ENCODE assay signal across 7 cellular contexts in genomic region chr6:83430606-83431544, GRCh38. TPM values are rescaled to one million over a fixed set of nuclear protein-coding genes. Genes with fewer than 3 reads are reported as not detected.
DNase-seq lines count a peak whose midpoint lies in the region; ATAC-seq and TF ChIP-seq lines count a peak whose summit lies in the region.

Gene ME1 (minus strand): TSS chr6:83431051. CDS start chr6:83430954, 97 bp downstream.

- H3K4me3 ChIP-seq in mesodermal cell (ENCODE audit: extremely low read depth, insufficient read depth, low read length, poor library complexity, severe bottlenecking): peak within 1 kb of the TSS; percentile 69

- peaks cover 4% of the 10 kb centered on the region for H3K36me3 ChIP-seq in mesodermal cell (ENCODE audit: control insufficient read depth, insufficient read depth, low read length)

- peaks cover 6% of the 10 kb centered on the region for H3K4me1 ChIP-seq in mesodermal cell (ENCODE audit: control insufficient read depth, insufficient read depth, low read length, poor library complexity, severe bottlenecking)

- peak within 1 kb of the TSS; percentile 32 for H3K4me3 Mint-ChIP-seq in activated CD8-positive, alpha-beta T cell treated with anti-CD3 and anti-CD28 coated beads for 36 hours
- no peak within 1 kb of the TSS for H3K4me3 Mint-ChIP-seq in stimulated activated memory B cell treated with anti-CD40 and anti-IgM and Interleukin-4, amounts not matched to agents 10 μg/mL and 1 μg/mL and 100 μg/mL, for 72 hours

- H3K27ac ChIP-seq in epithelial cell of prostate (peak within 1 kb of the TSS; percentile 74), mesodermal cell (ENCODE audit: low read depth, low read length, severe bottlenecking) (peak within 1 kb of the TSS; percentile 63)

- no peaks in the 10 kb centered on the region for H3K4me1 Mint-ChIP-seq in activated CD8-positive, alpha-beta T cell treated with anti-CD3 and anti-CD28 coated beads for 36 hours (ENCODE audit: low read depth)
- H3K4me1 Mint-ChIP-seq in stimulated activated memory B cell treated with anti-CD40 and anti-IgM and Interleukin-4, amounts not matched to agents 10 μg/mL and 1 μg/mL and 100 μg/mL, for 72 hours: no peaks in the 10 kb centered on the region

- TF ChIP-seq CTCF in activated CD8-positive, alpha-beta T cell treated with anti-CD3 and anti-CD28 coated beads for 36 hours (IDR thresholded peaks at IDR 0.05): no peak

- POLR2A ChIA-PET in activated CD8-positive, alpha-beta T cell treated with anti-CD3 and anti-CD28 coated beads for 36 hours (lab: Charles Lee): no interaction called here

- peaks cover 27% of the 10 kb centered on the region for H3K27me3 Mint-ChIP-seq in activated CD8-positive, alpha-beta T cell treated with anti-CD3 and anti-CD28 coated beads for 36 hours
- H3K27me3 Mint-ChIP-seq in stimulated activated memory B cell treated with anti-CD40 and anti-IgM and Interleukin-4, amounts not matched to agents 10 μg/mL and 1 μg/mL and 100 μg/mL, for 72 hours: peaks cover 22% of the 10 kb centered on the region

- WGBS in mesodermal cell (ENCODE audit: insufficient coverage in 2 of 2), 2 experiments: 6 to 9% methylated on average over 53 to 60 of the region's 74 CpGs

- intact Hi-C loops in activated CD8-positive, alpha-beta T cell treated with anti-CD3 and anti-CD28 coated beads for 36 hours (cut with micrococcal nuclease): no loop called here

- DNase-seq in H4 (ENCODE audit: low spot score) (peak; percentile 87), Kasumi-1 (lab: John Stamatoyannopoulos, UW) (peak; percentile 13 to 22), epithelial cell of prostate (ENCODE audit: low read depth, low spot score) (peak; percentile 14)
- DNase-seq in activated CD8-positive, alpha-beta T cell treated with anti-CD3 and anti-CD28 coated beads for 36 hours: peak; percentile 50

- CTCF ChIA-PET in activated CD8-positive, alpha-beta T cell treated with anti-CD3 and anti-CD28 coated beads for 36 hours (lab: Charles Lee): no interaction called here

- H3K36me3 Mint-ChIP-seq in activated CD8-positive, alpha-beta T cell treated with anti-CD3 and anti-CD28 coated beads for 36 hours (ENCODE audit: low read depth): no peaks in the 10 kb centered on the region
- H3K36me3 Mint-ChIP-seq in stimulated activated memory B cell treated with anti-CD40 and anti-IgM and Interleukin-4, amounts not matched to agents 10 μg/mL and 1 μg/mL and 100 μg/mL, for 72 hours: no peaks in the 10 kb centered on the region

- ATAC-seq in GM18499 (IDR thresholded peaks at IDR 0.05; ENCODE audit: insufficient read depth, unreplicated experiment): peak; percentile 34
- peak; percentile 84 for ATAC-seq in activated CD8-positive, alpha-beta T cell treated with anti-CD3 and anti-CD28 coated beads for 36 hours
- ATAC-seq in stimulated activated memory B cell treated with anti-CD40 and anti-IgM and Interleukin-4, amounts not matched to agents 10 μg/mL and 1 μg/mL and 100 μg/mL, for 72 hours: peak; percentile 65

- H3K27ac Mint-ChIP-seq in activated CD8-positive, alpha-beta T cell treated with anti-CD3 and anti-CD28 coated beads for 36 hours: no peak within 1 kb of the TSS
- no peak within 1 kb of the TSS for H3K27ac Mint-ChIP-seq in stimulated activated memory B cell treated with anti-CD40 and anti-IgM and Interleukin-4, amounts not matched to agents 10 μg/mL and 1 μg/mL and 100 μg/mL, for 72 hours

- H3K9me3 ChIP-seq in mesodermal cell (ENCODE audit: control insufficient read depth, low read length): peaks cover 3% of the 10 kb centered on the region

- H3K9me3 Mint-ChIP-seq in activated CD8-positive, alpha-beta T cell treated with anti-CD3 and anti-CD28 coated beads for 36 hours: no peaks in the 10 kb centered on the region
- no peaks in the 10 kb centered on the region for H3K9me3 Mint-ChIP-seq in stimulated activated memory B cell treated with anti-CD40 and anti-IgM and Interleukin-4, amounts not matched to agents 10 μg/mL and 1 μg/mL and 100 μg/mL, for 72 hours

RNA-seq across cellular contexts. Expression of gene ME1, which starts in this region (rescaled TPM):
- total RNA-seq in H4 (2014; rRNA removed; shearing (Covaris generic)): 49.6 and 53.1 TPM in 2 replicates
- under 1 TPM; 0.25 to 0.49 TPM for total RNA-seq in activated CD8-positive, alpha-beta T cell treated with anti-CD3 and anti-CD28 coated beads for 36 hours
- 16.3 TPM for polyA plus RNA-seq in mesodermal cell (2013, experiment 1 of 2)
- polyA plus RNA-seq in mesodermal cell (2013, experiment 2 of 2): 19.9 TPM

Comparison
In these comparisons a context has a peak if more than half of its experiments do, and no peak if none do; other contexts are left out.
1. Peak in every context shown above with its lines: DNase-seq, ATAC-seq, H3K4me3 ChIP-seq and H3K27ac ChIP-seq.
2. RNA of gene ME1 (total RNA-seq): 49.6 to 53.1 TPM in H4; 0.25 to 0.49 TPM in activated CD8-positive, alpha-beta T cell treated with anti-CD3 and anti-CD28 coated beads for 36 hours; every median in the first group is over 10 times any median in the second.
3. Peak in DNase-seq and ATAC-seq in activated CD8-positive, alpha-beta T cell treated with anti-CD3 and anti-CD28 coated beads for 36 hours; RNA of the gene not detected or under 1 TPM.
4. ATAC-seq: peak in every context shown above with its lines; median percentile 84 in activated CD8-positive, alpha-beta T cell treated with anti-CD3 and anti-CD28 coated beads for 36 hours; 65 in stimulated activated memory B cell treated with anti-CD40 and anti-IgM and Interleukin-4, amounts not matched to agents 10 μg/mL and 1 μg/mL and 100 μg/mL, for 72 hours; 34 in GM18499.
5. DNase-seq: peak in every context shown above with its lines; median percentile 87 in H4; 50 in activated CD8-positive, alpha-beta T cell treated with anti-CD3 and anti-CD28 coated beads for 36 hours; 18 in Kasumi-1; 14 in epithelial cell of prostate.